In genomic region chr13:30910676-30911075, GRCh38 we compare ENCODE assay signal across 23 cellular contexts. TPM values are rescaled to one million over a fixed set of nuclear protein-coding genes. Genes with fewer than 3 reads are reported as not detected.
A peak's percentile ranks its signal among the peaks of the same experiment; 100 is the strongest.
DNase-seq lines count a peak whose midpoint lies in the region; ATAC-seq and TF ChIP-seq lines count a peak whose summit lies in the region.
"Had no signal": no experiment of that assay in that cellular context is flagged by ENCODE, and none has a peak within 500 bp of the region (broad histone marks: within the 10 kb centered on the region; RNA-seq: fewer than 3 reads in every experiment).

No MANE protein-coding gene starts in this region.

- no peak for ATAC-seq in GM18505 (IDR thresholded peaks at IDR 0.05; ENCODE audit: unreplicated experiment)
- ATAC-seq in stimulated activated memory B cell treated with anti-CD40 and anti-IgM and Interleukin-4, amounts not matched to agents 10 μg/mL and 1 μg/mL and 100 μg/mL, for 72 hours = no peak

- H3K4me2 ChIP-seq in mesenchymal stem cell (ENCODE audit: low read length, poor library complexity, severe bottlenecking) (no peak overlapping the region), parathyroid adenoma (ENCODE audit: low read length) (peak overlapping the region; percentile 23)

- no peak overlapping the region for H2BK120ac ChIP-seq in mesenchymal stem cell (ENCODE audit: low read depth, low read length)

- H3K36me3 Mint-ChIP-seq in endothelial cell (ENCODE audit: low read depth, unreplicated experiment) = peaks cover 4% of the 10 kb centered on the region
- H3K36me3 Mint-ChIP-seq in stimulated activated memory B cell treated with anti-CD40 and anti-IgM and Interleukin-4, amounts not matched to agents 10 μg/mL and 1 μg/mL and 100 μg/mL, for 72 hours = no peaks in the 10 kb centered on the region
- H3K36me3 Mint-ChIP-seq: CD4-positive, alpha-beta memory T cell had no signal

- peak overlapping the region in 1 of 2 experiments; percentile 51 for H3K18ac ChIP-seq in mesenchymal stem cell (ENCODE audit: low read depth in 1 of 2, low read length in 2 of 2)

- H3K36me3 ChIP-seq in adipocyte (ENCODE audit: control insufficient read depth, insufficient read depth, low read length, severe bottlenecking) = peaks cover 22% of the 10 kb centered on the region
- peaks cover 12 to 56% of the 10 kb centered on the region in 2 experiments for H3K36me3 ChIP-seq in mesenchymal stem cell (ENCODE audit: control insufficient read depth in 1 of 2, insufficient read depth in 2 of 2, low read depth in 1 of 2, low read length in 2 of 2)
- no peaks in the 10 kb centered on the region for H3K36me3 ChIP-seq in parathyroid adenoma (ENCODE audit: control insufficient read depth, insufficient read depth, low read length)
- H3K36me3 ChIP-seq: HAP-1 had no signal

- DNase-seq in adipocyte (ENCODE audit: low read depth) = no peak
- DNase-seq in endothelial cell (ENCODE audit: low spot score) = no peak
- DNase-seq in mesenchymal stem cell = no peak
- no peak for DNase-seq in NCI-H1417 treated with DMSO at 0.1 percent for 48 hours (lab: John Stamatoyannopoulos, UW)
- no peak for DNase-seq in activated CD4-positive, alpha-beta T cell treated with anti-CD3 and anti-CD28 coated beads, Interleukin-2, amount 50 U/mL, for 4 hours
- DNase-seq: C1 segment of cervical spinal cord; Calu3; CD4-positive, alpha-beta memory T cell; COR-L47; DMS53; DMS79 treated with DMSO at 0.1 percent for 48 hours; GF-D8; GOT3; HFFc6 had no signal

- H3K4me1 Mint-ChIP-seq in endothelial cell (ENCODE audit: unreplicated experiment) = peaks cover 16% of the 10 kb centered on the region
- peaks cover 14% of the 10 kb centered on the region for H3K4me1 Mint-ChIP-seq in stimulated activated memory B cell treated with anti-CD40 and anti-IgM and Interleukin-4, amounts not matched to agents 10 μg/mL and 1 μg/mL and 100 μg/mL, for 72 hours

- peak overlapping the region; percentile 44 for H2BK15ac ChIP-seq in mesenchymal stem cell (ENCODE audit: low read depth, poor library complexity, severe bottlenecking)

- H3K14ac ChIP-seq in mesenchymal stem cell (ENCODE audit: low read length in 2 of 2) = no peak overlapping the region

- H3K27ac Mint-ChIP-seq in endothelial cell (ENCODE audit: unreplicated experiment) = peak overlapping the region; percentile 22
- no peak overlapping the region for H3K27ac Mint-ChIP-seq in stimulated activated memory B cell treated with anti-CD40 and anti-IgM and Interleukin-4, amounts not matched to agents 10 μg/mL and 1 μg/mL and 100 μg/mL, for 72 hours
- H3K27ac Mint-ChIP-seq: CD4-positive, alpha-beta memory T cell; HFFc6 had no signal

- H3K4me3 ChIP-seq in adipocyte (ENCODE audit: low read length) (peak overlapping the region; percentile 84), mesenchymal stem cell (ENCODE audit: insufficient read depth in 1 of 2, low read depth in 1 of 2, low read length in 2 of 2) (peak overlapping the region in 1 of 2 experiments; percentile 94), parathyroid adenoma (ENCODE audit: low read depth, low read length) (no peak overlapping the region)
- H3K4me3 ChIP-seq: HAP-1 had no signal

- no peaks in the 10 kb centered on the region for H3K79me2 ChIP-seq in parathyroid adenoma

- no peak overlapping the region for H3K4me3 Mint-ChIP-seq in endothelial cell (ENCODE audit: unreplicated experiment)
- H3K4me3 Mint-ChIP-seq in stimulated activated memory B cell treated with anti-CD40 and anti-IgM and Interleukin-4, amounts not matched to agents 10 μg/mL and 1 μg/mL and 100 μg/mL, for 72 hours = no peak overlapping the region
- H3K4me3 Mint-ChIP-seq: CD4-positive, alpha-beta memory T cell; HFFc6 had no signal

- no peaks in the 10 kb centered on the region for H3K27me3 ChIP-seq in adipocyte (replicated peaks; ENCODE audit: control insufficient read depth, insufficient read depth, low read length)
- no peaks in the 10 kb centered on the region for H3K27me3 ChIP-seq in mesenchymal stem cell (ENCODE audit: control insufficient read depth in 1 of 2, insufficient read depth in 1 of 2, low read length in 2 of 2)
- H3K27me3 ChIP-seq in parathyroid adenoma (ENCODE audit: control insufficient read depth, insufficient read depth, low read length) = no peaks in the 10 kb centered on the region

- H3K27me3 Mint-ChIP-seq in endothelial cell (ENCODE audit: unreplicated experiment) = peaks cover 2% of the 10 kb centered on the region
- H3K27me3 Mint-ChIP-seq in stimulated activated memory B cell treated with anti-CD40 and anti-IgM and Interleukin-4, amounts not matched to agents 10 μg/mL and 1 μg/mL and 100 μg/mL, for 72 hours = peaks cover 48% of the 10 kb centered on the region

- H2BK12ac ChIP-seq in mesenchymal stem cell (ENCODE audit: low read length in 2 of 2) = peak overlapping the region in 1 of 2 experiments; percentile 90

- H3K4ac ChIP-seq in mesenchymal stem cell (ENCODE audit: low read depth in 1 of 2, low read length in 2 of 2) = no peak overlapping the region

- H2AK5ac ChIP-seq in mesenchymal stem cell (ENCODE audit: low read length, severe bottlenecking) = no peak overlapping the region

- H4K8ac ChIP-seq in mesenchymal stem cell (ENCODE audit: low read length) = no peak overlapping the region

- peak overlapping the region in 1 of 2 experiments; percentile 77 for H3K23ac ChIP-seq in mesenchymal stem cell (ENCODE audit: low read length in 2 of 2)

- peak overlapping the region; percentile 26 for H3K9ac ChIP-seq in adipocyte (ENCODE audit: low read length)
- H3K9ac ChIP-seq in mesenchymal stem cell (ENCODE audit: low read length) = peak overlapping the region; percentile 76
- no peak overlapping the region for H3K9ac ChIP-seq in parathyroid adenoma

- H3K4me1 ChIP-seq in adipocyte (ENCODE audit: control insufficient read depth, insufficient read depth, low read length) = peaks cover 56% of the 10 kb centered on the region
- H3K4me1 ChIP-seq in mesenchymal stem cell (ENCODE audit: control insufficient read depth, insufficient read depth, low read depth, low read length) = peaks cover 21% of the 10 kb centered on the region
- H3K4me1 ChIP-seq in parathyroid adenoma = peaks cover 31% of the 10 kb centered on the region
- H3K4me1 ChIP-seq: HAP-1 had no signal

- 100% methylated on average over 2 of the region's 3 CpGs for WGBS in mesenchymal stem cell

- no peaks in the 10 kb centered on the region for H3K79me1 ChIP-seq in mesenchymal stem cell (replicated peaks; ENCODE audit: low read length, poor library complexity, severe bottlenecking)

- H2BK5ac ChIP-seq in mesenchymal stem cell (ENCODE audit: low read depth, low read length, poor library complexity, severe bottlenecking) = no peak overlapping the region

- no peak overlapping the region for H4K91ac ChIP-seq in mesenchymal stem cell (ENCODE audit: low read length)

- no peak for TF ChIP-seq POLR2A in GM18505 (IDR thresholded peaks at IDR 0.05; ENCODE audit: borderline replicate concordance, extremely low read depth, insufficient read depth, insufficient read length)

- no peak overlapping the region for H2AFZ ChIP-seq in mesenchymal stem cell (ENCODE audit: low read depth, low read length)
- no peak overlapping the region for H2AFZ ChIP-seq in parathyroid adenoma

- H3K27ac ChIP-seq in mesenchymal stem cell (ENCODE audit: low read length, poor library complexity, severe bottlenecking) (no peak overlapping the region), parathyroid adenoma (peak overlapping the region; percentile 69)

- TF ChIP-seq CTCF in endothelial cell (IDR thresholded peaks at IDR 0.05; ENCODE audit: unreplicated experiment) (no peak), parathyroid adenoma (IDR thresholded peaks at IDR 0.05) (no peak)

- H3K9me3 ChIP-seq in adipocyte (ENCODE audit: control insufficient read depth, low read length) (no peaks in the 10 kb centered on the region), mesenchymal stem cell (ENCODE audit: control insufficient read depth, low read length) (no peaks in the 10 kb centered on the region), parathyroid adenoma (ENCODE audit: control insufficient read depth, low read length) (no peaks in the 10 kb centered on the region)
- H3K9me3 ChIP-seq: HAP-1 had no signal

- no peaks in the 10 kb centered on the region for H3K9me3 Mint-ChIP-seq in endothelial cell (ENCODE audit: unreplicated experiment)
- no peaks in the 10 kb centered on the region for H3K9me3 Mint-ChIP-seq in stimulated activated memory B cell treated with anti-CD40 and anti-IgM and Interleukin-4, amounts not matched to agents 10 μg/mL and 1 μg/mL and 100 μg/mL, for 72 hours
- H3K9me3 Mint-ChIP-seq: HFFc6 had no signal

RNA-seq across cellular contexts. Expression of gene MEDAG, which starts 4.6 kb away (rescaled TPM):
- 0.77 TPM for total RNA-seq in endothelial cell (ENCODE audit: unreplicated experiment)
- polyA plus RNA-seq in mesenchymal stem cell (2013, experiment 1 of 2) = 1.5 TPM
- polyA plus RNA-seq in mesenchymal stem cell (2013, experiment 2 of 2) = 1.6 TPM
- total RNA-seq: A172; A673; CD4-positive, alpha-beta memory T cell; G401 had no signal

RNA-seq across cellular contexts. Expression of gene TEX26, which starts 21.8 kb away (rescaled TPM):
- total RNA-seq in endothelial cell (ENCODE audit: unreplicated experiment) = not detected
- polyA plus RNA-seq in mesenchymal stem cell (2013, experiment 1 of 2) = 0.11 TPM
- 0.16 TPM for polyA plus RNA-seq in mesenchymal stem cell (2013, experiment 2 of 2)
- total RNA-seq: A172; A673; Calu3; CD4-positive, alpha-beta memory T cell; Daoy; G401; HFFc6 had no signal
- polyA plus RNA-seq: BJ; CD4-positive, alpha-beta memory T cell had no signal
